ENCODE assay signal across 20 cellular contexts in the genomic region with DNA sequence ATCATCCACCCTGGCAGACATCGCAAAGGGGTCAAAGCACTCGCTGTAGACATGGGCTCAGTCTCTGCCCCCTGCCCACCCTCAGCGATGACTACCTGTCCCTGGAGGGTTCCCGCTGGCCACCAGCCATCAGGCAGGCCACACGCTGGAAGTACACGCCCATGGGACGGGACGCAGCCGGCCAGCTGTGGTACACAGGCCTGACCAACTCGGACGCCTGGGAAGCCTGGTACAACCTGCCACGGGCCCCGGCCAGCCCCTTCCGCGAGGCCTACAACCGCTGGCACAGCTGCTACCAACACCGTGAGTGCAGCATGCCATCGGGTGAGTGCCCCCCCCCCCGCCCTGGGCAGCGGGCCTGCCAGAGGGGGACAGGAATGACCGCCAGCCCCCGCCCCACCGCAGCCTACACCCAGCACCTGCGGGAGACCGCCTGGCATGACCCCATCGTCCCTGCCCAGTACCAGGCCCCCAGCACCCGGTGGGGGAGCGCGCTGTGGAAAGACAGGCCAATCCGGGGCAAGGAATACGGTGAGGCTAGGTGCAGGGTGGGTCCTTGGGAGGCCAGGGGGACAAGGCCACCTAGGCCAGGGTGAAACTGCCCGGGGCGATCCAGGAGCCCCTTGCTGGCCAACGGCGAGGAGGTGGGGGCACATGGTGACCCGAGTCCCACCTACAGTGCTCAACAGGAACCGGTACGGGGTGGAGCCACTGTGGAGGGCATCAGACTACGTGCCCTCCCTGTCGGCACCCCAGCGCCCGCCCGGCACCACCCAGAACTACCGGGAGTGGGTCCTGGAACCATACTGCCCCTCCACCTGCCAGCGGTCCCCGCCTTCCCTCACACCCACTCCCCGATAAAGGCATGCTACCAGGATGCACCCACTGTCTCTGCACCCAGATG. TPM values are rescaled to one million over a fixed set of nuclear protein-coding genes. Genes with fewer than 3 reads are reported as not detected.
DNase-seq lines count a peak whose midpoint lies in the region; ATAC-seq, FAIRE-seq and TF ChIP-seq lines count a peak whose summit lies in the region.
"Had no signal": no experiment of that assay in that cellular context is flagged by ENCODE, and none has a peak within 500 bp of the region (broad histone marks: within the 10 kb centered on the region; RNA-seq: fewer than 3 reads in every experiment).

No MANE protein-coding gene starts in this region.

- H3K27ac Mint-ChIP-seq in stimulated activated naive B cell treated with anti-CD40 and anti-IgM and Interleukin-4, amounts not matched to agents 10 μg/mL and 1 μg/mL and 100 μg/mL, for 72 hours: peak overlapping the region; percentile 65

- no peaks in the 10 kb centered on the region for H3K27me3 Mint-ChIP-seq in stimulated activated naive B cell treated with anti-CD40 and anti-IgM and Interleukin-4, amounts not matched to agents 10 μg/mL and 1 μg/mL and 100 μg/mL, for 72 hours

- DNase-seq in GM12891 (ENCODE audit: insufficient read length, low spot score) (no peak), caudate nucleus (lab: John Stamatoyannopoulos, UW) (peak in 42 of 61 donors; percentile 3 to 79 (median 36)), medulla oblongata (ENCODE audit: extremely low spot score) (peak; percentile 72), GM10266 (ENCODE audit: extremely low spot score) (no peak), NCI-H2107 (lab: John Stamatoyannopoulos, UW) (no peak), gastrocnemius medialis (no peak)
- DNase-seq in stimulated activated naive B cell treated with anti-CD40 and anti-IgM and Interleukin-4, amounts not matched to agents 10 μg/mL and 1 μg/mL and 100 μg/mL, for 72 hours: no peak
- DNase-seq: activated CD4-positive, alpha-beta T cell treated with anti-CD3 and anti-CD28 coated beads for 48 hours; activated gamma-delta T cell; COR-L47; IMR-90; MM.1S; NCI-H345; nephron progenitor cell; upper lobe of right lung had no signal

- no peaks in the 10 kb centered on the region for H3K36me3 ChIP-seq in gastrocnemius medialis

- H3K27me3 ChIP-seq in gastrocnemius medialis: no peaks in the 10 kb centered on the region
- H3K27me3 ChIP-seq: upper lobe of right lung had no signal

- H3K36me3 Mint-ChIP-seq in stimulated activated naive B cell treated with anti-CD40 and anti-IgM and Interleukin-4, amounts not matched to agents 10 μg/mL and 1 μg/mL and 100 μg/mL, for 72 hours: peaks cover 31 to 36% of the 10 kb centered on the region in 2 donors

- no peak overlapping the region for H3K4me3 ChIP-seq in gastrocnemius medialis
- H3K4me3 ChIP-seq: upper lobe of right lung had no signal

- in situ Hi-C loops in gastrocnemius medialis (cut with MboI; ENCODE audit: low sequenced_read_pairs in 4 of 4): no loop called here

- H3K9me3 ChIP-seq in gastrocnemius medialis: no peaks in the 10 kb centered on the region
- H3K9me3 ChIP-seq: upper lobe of right lung had no signal

- no peak for TF ChIP-seq CTCF in GM10266 (IDR thresholded peaks at IDR 0.05; ENCODE audit: control insufficient read depth, insufficient read depth, low read depth, missing control alignments)
- no peak for TF ChIP-seq CTCF in gastrocnemius medialis (IDR thresholded peaks at IDR 0.05 in 4 of 5, conservative IDR thresholded peaks at IDR 0.05 in 1 of 5)

- H3K4me1 Mint-ChIP-seq in stimulated activated naive B cell treated with anti-CD40 and anti-IgM and Interleukin-4, amounts not matched to agents 10 μg/mL and 1 μg/mL and 100 μg/mL, for 72 hours: peaks cover 12 to 26% of the 10 kb centered on the region in 2 donors

- TF ChIP-seq POLR2A in GM12891 (IDR thresholded peaks at IDR 0.05; ENCODE audit: low read depth, low read length) (no peak), gastrocnemius medialis (IDR thresholded peaks at IDR 0.05) (no peak)

- FAIRE-seq in GM12891 (lab: Jason Lieb, UNC): no peak
- FAIRE-seq: GM18507 had no signal

- peak overlapping the region; percentile 76 for H3K27ac ChIP-seq in caudate nucleus (ENCODE audit: low read depth, low read length)
- H3K27ac ChIP-seq in gastrocnemius medialis: no peak overlapping the region
- H3K27ac ChIP-seq: HL-60, upper lobe of right lung had no signal

- H3K9me3 Mint-ChIP-seq in stimulated activated naive B cell treated with anti-CD40 and anti-IgM and Interleukin-4, amounts not matched to agents 10 μg/mL and 1 μg/mL and 100 μg/mL, for 72 hours: no peaks in the 10 kb centered on the region
- H3K9me3 Mint-ChIP-seq: nephron progenitor cell had no signal

- ATAC-seq in stimulated activated naive B cell treated with anti-CD40 and anti-IgM and Interleukin-4, amounts not matched to agents 10 μg/mL and 1 μg/mL and 100 μg/mL, for 72 hours (replicated peaks): no peak
- ATAC-seq in activated CD4-positive, CD25-positive, alpha-beta regulatory T cell treated with anti-CD3 and anti-CD28 coated beads, Interleukin-2, amount 50 U/mL, for 24 hours: no peak
- no peak for ATAC-seq in gastrocnemius medialis
- ATAC-seq: upper lobe of right lung had no signal

- H3K4me3 Mint-ChIP-seq in stimulated activated naive B cell treated with anti-CD40 and anti-IgM and Interleukin-4, amounts not matched to agents 10 μg/mL and 1 μg/mL and 100 μg/mL, for 72 hours: no peak overlapping the region
- H3K4me3 Mint-ChIP-seq: nephron progenitor cell had no signal

- H3K4me1 ChIP-seq in gastrocnemius medialis: no peaks in the 10 kb centered on the region
- H3K4me1 ChIP-seq: upper lobe of right lung had no signal

- intact Hi-C loops in gastrocnemius medialis (cut with DNase I; ENCODE audit: low total_unique reads): loop anchor here (2.0 kb wide), 1 partner anchor 75 kb away; no protein-coding TSS in a partner anchor

TF ChIP-seq in GM12891, 5 proteins besides CTCF, POLR2A, EP300 and RAD21:
- TF ChIP-seq SPI1 (IDR thresholded peaks at IDR 0.05; ENCODE audit: low read depth, low read length) (no peak), POLR2AphosphoS5 (IDR thresholded peaks at IDR 0.05; ENCODE audit: low read depth, low read length) (peak; percentile 51; the same call in 1 of the 2 replicates), TAF1 (IDR thresholded peaks at IDR 0.05; ENCODE audit: low read depth, low read length) (no peak)

RNA-seq across cellular contexts. Expression of a gene that starts 4.4 kb away (rescaled TPM):
- 0.63 TPM for polyA plus RNA-seq in GM12891 (2012; ENCODE audit: low read depth, missing spikeins)
- not detected for total RNA-seq in gastrocnemius medialis
- total RNA-seq: Daoy, IMR-90, kidney epithelial cell had no signal
- polyA plus RNA-seq: IMR-90 had no signal

RNA-seq across cellular contexts. Expression of a gene that starts 14.0 kb away (rescaled TPM):
- 22.7 TPM for polyA plus RNA-seq in GM12891 (2012; ENCODE audit: low read depth, missing spikeins)
- total RNA-seq in gastrocnemius medialis: 10 to 100 TPM; 22.3 to 77.3 (median 48.7) TPM

RNA-seq across cellular contexts. Expression of a gene that starts 29.3 kb away (rescaled TPM):
- 44.6 TPM for polyA plus RNA-seq in GM12891 (2012; ENCODE audit: low read depth, missing spikeins)
- 10 to 100 TPM; 31.4 to 61.1 (median 36.6) TPM for total RNA-seq in gastrocnemius medialis

RNA-seq across cellular contexts. Expression of a gene that starts 37.3 kb away (rescaled TPM):
- polyA plus RNA-seq in GM12891 (2012; ENCODE audit: low read depth, missing spikeins): 18.0 TPM
- 10 to 100 TPM; 15.9 to 32.0 (median 21.0) TPM for total RNA-seq in gastrocnemius medialis

RNA-seq across cellular contexts. Expression of a gene that starts 41.9 kb away (rescaled TPM):
- polyA plus RNA-seq in GM12891 (2012; ENCODE audit: low read depth, missing spikeins): 0.06 TPM
- total RNA-seq in gastrocnemius medialis: 1 to 10 TPM in 1 of 4 donors, under 1 TPM in 3; 0.15 to 1.1 (median 0.33) TPM
- total RNA-seq: Daoy had no signal

Comparison
In these comparisons a context has a peak if more than half of its experiments do, and no peak if none do; other contexts are left out.
1. DNase-seq: peak in caudate nucleus (42 of 61) and medulla oblongata (single experiment); none in GM12891 (single experiment), stimulated activated naive B cell treated with anti-CD40 and anti-IgM and Interleukin-4, amounts not matched to agents 10 μg/mL and 1 μg/mL and 100 μg/mL, for 72 hours (single experiment), GM10266 (single experiment), NCI-H2107 (single experiment) and gastrocnemius medialis (0 of 2).